In the genomic region with DNA sequence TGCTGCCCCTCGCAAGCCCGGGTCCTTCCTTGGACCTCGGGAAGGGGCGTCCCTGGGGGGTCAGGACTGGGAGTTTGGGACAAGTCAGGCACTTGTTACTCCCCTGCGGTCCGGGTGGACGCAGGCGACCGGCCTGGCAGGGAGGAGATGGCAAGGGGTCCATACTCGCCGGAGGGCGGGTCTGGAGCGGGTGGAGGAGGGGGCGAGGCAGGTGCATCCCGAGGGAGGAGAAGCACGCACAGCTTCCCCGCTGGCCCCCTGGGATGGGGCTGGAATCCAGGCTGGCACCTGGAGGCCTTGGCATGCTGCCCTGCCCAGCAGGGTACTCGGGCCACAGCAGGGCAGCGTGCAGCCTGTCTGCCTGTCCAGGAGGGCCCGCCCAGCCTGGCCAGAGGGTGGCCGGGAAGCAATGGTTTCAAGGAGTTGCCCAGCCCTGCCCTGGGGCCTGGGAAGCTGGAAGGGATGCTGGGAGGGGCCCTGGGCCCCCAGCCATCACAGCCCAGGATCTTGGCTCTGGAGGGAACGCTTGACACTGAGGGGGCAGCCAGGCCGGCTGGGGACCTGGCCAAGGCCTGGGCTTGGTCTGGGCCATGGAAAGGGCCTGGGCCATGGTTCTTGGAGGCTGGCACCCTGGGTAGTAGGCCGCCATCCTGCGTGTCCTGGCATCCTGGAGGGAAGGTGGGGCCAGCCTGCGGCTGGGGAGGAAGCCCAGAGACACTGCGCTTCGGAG, we compare ENCODE assay signal across 8 cellular contexts. TPM values are rescaled to one million over a fixed set of nuclear protein-coding genes. Genes with fewer than 3 reads are reported as not detected.
DNase-seq lines count a peak whose midpoint lies in the region; ATAC-seq and TF ChIP-seq lines count a peak whose summit lies in the region.

No MANE protein-coding gene starts in this region.

- peak overlapping the region; percentile 53 for H3K4me3 ChIP-seq in LNCaP clone FGC (ENCODE audit: low read depth, low read length)
- peak overlapping the region; percentile 65 for H3K4me3 ChIP-seq in brain microvascular endothelial cell (ENCODE audit: low read depth, low read length)
- peak overlapping the region; percentile 17 to 62 (median 60) for H3K4me3 ChIP-seq in thyroid gland (replicated peaks in 1 of 3)

- peak in 1 of 2 donors; percentile 25 for TF ChIP-seq POLR2A in thyroid gland (IDR thresholded peaks at IDR 0.05)

- no peaks in the 10 kb centered on the region for H3K36me3 ChIP-seq in brain microvascular endothelial cell (replicated peaks)
- no peaks in the 10 kb centered on the region for H3K36me3 ChIP-seq in thyroid gland

- H3K27me3 ChIP-seq in brain microvascular endothelial cell (replicated peaks) (no peaks in the 10 kb centered on the region), thyroid gland (no peaks in the 10 kb centered on the region)

- H3K27ac ChIP-seq in C4-2B (peak overlapping the region; percentile 57), brain microvascular endothelial cell (no peak overlapping the region), thyroid gland (peak overlapping the region; percentile 86 to 94 (median 93))

- in situ Hi-C loops in brain microvascular endothelial cell (cut with HindIII; ENCODE audit: low pct_ligation_motif_present, low sequenced_read_pairs) (no loop called here), GM13976 (cut with MboI; ENCODE audit: low sequenced_read_pairs, unreplicated experiment) (no loop called here)

- peak; percentile 36 for ATAC-seq in left colon
- no peak for ATAC-seq in HG02571 (IDR thresholded peaks at IDR 0.05; ENCODE audit: unreplicated experiment)

- H3K4me1 ChIP-seq in thyroid gland = peaks cover 52 to 62% of the 10 kb centered on the region in 2 donors

- intact Hi-C loops in left colon (cut with DNase I, micrococcal nuclease) (no loop called here), thyroid gland (cut with DNase I) (no loop called here)

- no peak for DNase-seq in LNCaP clone FGC (ENCODE audit: low read depth)
- DNase-seq in brain microvascular endothelial cell = no peak
- no peak for DNase-seq in left colon
- peak; percentile 90 to 92 for DNase-seq in thyroid gland
- DNase-seq in GM13976 (ENCODE audit: low spot score) = no peak
- no peak for DNase-seq in activated gamma-delta T cell (lab: John Stamatoyannopoulos, UW)

- TF ChIP-seq CTCF in C4-2B (conservative IDR thresholded peaks at IDR 0.05) (no peak), LNCaP clone FGC (IDR thresholded peaks at IDR 0.05; ENCODE audit: control insufficient read depth, extremely low read depth, insufficient read depth) (no peak), brain microvascular endothelial cell (IDR thresholded peaks at IDR 0.05; ENCODE audit: low read depth, low read length, missing control alignments) (no peak), thyroid gland (IDR thresholded peaks at IDR 0.05) (peak in 1 of 6 experiments; percentile 8), GM13976 (IDR thresholded peaks at IDR 0.05; ENCODE audit: borderline replicate concordance, control extremely low read depth, extremely low read depth, insufficient read depth, missing control alignments) (no peak)

- WGBS in thyroid gland, 2 donors = 1 to 13% methylated on average over 12 to 14 of the region's 28 CpGs

- no peaks in the 10 kb centered on the region for H3K9me3 ChIP-seq in thyroid gland

RNA-seq across cellular contexts. Expression of gene GLIS2, which starts 1.0 kb away (rescaled TPM):
- total RNA-seq in left colon (1 to 10 TPM; 1.6 to 3.6 TPM), thyroid gland (1 to 10 TPM; 5.5 to 7.6 (median 6.7) TPM)

RNA-seq across cellular contexts. Expression of gene PAM16, which starts 34.2 kb away (rescaled TPM):
- total RNA-seq in left colon (10 to 100 TPM; 26.9 to 31.8 TPM), thyroid gland (10 to 100 TPM in 3 of 4 donors, 1 to 10 TPM in 1; 5.6 to 60.2 (median 27.3) TPM)

RNA-seq across cellular contexts. Expression of gene TFAP4, which starts 44.1 kb away (rescaled TPM):
- 1 to 10 TPM; 8.5 to 9.4 TPM for total RNA-seq in left colon
- 1 to 10 TPM; 3.8 to 6.3 (median 5.4) TPM for total RNA-seq in thyroid gland

RNA-seq across cellular contexts. Expression of gene VASN, which starts 54.8 kb away (rescaled TPM):
- total RNA-seq in left colon (1 to 10 TPM; 2.2 to 4.8 TPM), thyroid gland (10 to 100 TPM; 21.9 to 47.0 (median 28.8) TPM)

Comparison
In these comparisons a context has a peak if more than half of its experiments do, and no peak if none do; other contexts are left out.
1. DNase-seq: peak in thyroid gland (2 of 2); none in LNCaP clone FGC (single experiment), brain microvascular endothelial cell (single experiment), left colon (0 of 2), GM13976 (single experiment) and activated gamma-delta T cell (single experiment).
2. Peak in every context shown above with its lines, with median percentiles within 50 percentile points of each other: H3K4me3 ChIP-seq.